Comparison of ENCODE assay signal across 14 cellular contexts in the genomic region with DNA sequence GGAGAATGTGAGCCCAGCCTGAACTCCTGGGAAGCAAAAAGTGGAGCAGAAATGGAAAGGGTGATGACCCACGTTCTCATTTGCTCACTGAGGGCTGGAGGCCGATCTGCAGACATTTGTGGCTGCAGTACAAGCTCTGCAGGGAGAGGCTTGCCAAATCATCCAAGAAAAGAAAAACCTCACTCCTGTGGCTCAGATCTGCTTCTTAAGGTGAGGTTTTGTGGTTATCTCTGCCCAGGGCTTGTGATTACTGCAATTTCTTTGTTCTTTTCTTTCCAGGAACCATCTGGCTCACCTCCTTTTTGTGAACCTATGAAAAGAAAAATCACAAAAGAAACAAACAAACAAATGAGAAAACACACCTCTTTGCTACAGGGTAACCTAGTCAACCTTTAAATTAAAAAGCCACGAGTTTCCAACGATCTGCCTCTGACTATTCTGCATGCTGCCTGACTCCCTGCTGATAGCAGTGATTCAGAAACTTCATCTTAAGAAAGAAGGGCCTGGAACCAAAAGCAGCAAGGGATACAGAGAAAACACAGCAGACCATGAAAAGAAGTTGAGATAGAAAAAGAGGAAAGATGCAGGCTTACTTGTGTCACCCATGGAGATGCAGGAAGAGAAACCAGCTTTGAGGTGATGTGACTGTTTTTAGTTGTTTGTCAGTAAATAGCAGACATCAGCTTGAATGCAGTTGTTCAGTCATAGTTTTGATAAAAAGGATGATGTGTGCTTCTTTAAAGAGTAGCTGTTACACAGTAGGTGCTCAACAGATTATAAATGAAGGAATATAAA.
DNase-seq lines count a peak whose midpoint lies in the region; ATAC-seq and TF ChIP-seq lines count a peak whose summit lies in the region.
"Had no signal": no experiment of that assay in that cellular context is flagged by ENCODE, and none has a peak within 500 bp of the region (broad histone marks: within the 10 kb centered on the region; RNA-seq: fewer than 3 reads in every experiment).

No MANE protein-coding gene starts in this region.

- H3K36me3 ChIP-seq in GM06990 (ENCODE audit: control insufficient read depth, insufficient read depth, low read length) (no peaks in the 10 kb centered on the region), HUES64 (ENCODE audit: insufficient read depth, low read length) (no peaks in the 10 kb centered on the region)
- H3K36me3 ChIP-seq: heart left ventricle, prostate gland, tibial nerve had no signal

- H3K4me1 ChIP-seq in HUES64 (ENCODE audit: insufficient read depth, low read length): peaks cover 15% of the 10 kb centered on the region; the same call in 1 of the 2 replicates
- H3K4me1 ChIP-seq: heart left ventricle, prostate gland, tibial nerve had no signal

- H3K4me3 ChIP-seq in GM06990 (replicated peaks; ENCODE audit: low read depth, low read length) (no peak overlapping the region), HUES64 (ENCODE audit: low read length) (no peak overlapping the region), choroid plexus epithelial cell (ENCODE audit: low read depth, low read length) (no peak overlapping the region)
- H3K4me3 ChIP-seq: heart left ventricle, prostate gland, tibial nerve had no signal

- DNase-seq in GM06990 (ENCODE audit: extremely low read depth, insufficient read length) (peak; percentile 33), choroid plexus epithelial cell (ENCODE audit: low read depth) (peak; percentile 2), HK-2 (ENCODE audit: unreplicated experiment) (no peak), NCI-H1694 (lab: John Stamatoyannopoulos, UW) (no peak)
- DNase-seq: cerebellar nuclear complex, heart left ventricle, Karpas-422, NCI-H2029 treated with DMSO at 0.1 percent for 48 hours had no signal

- H3K9me3 ChIP-seq in HUES64 (ENCODE audit: insufficient read depth, low read depth, low read length): no peaks in the 10 kb centered on the region
- H3K9me3 ChIP-seq: prostate gland had no signal

- H3K27me3 ChIP-seq in GM06990 (replicated peaks; ENCODE audit: control insufficient read depth, insufficient read depth, low read length): no peaks in the 10 kb centered on the region
- no peaks in the 10 kb centered on the region for H3K27me3 ChIP-seq in HUES64 (ENCODE audit: insufficient read depth, low read length)
- H3K27me3 ChIP-seq: heart left ventricle, tibial nerve had no signal

- WGBS in HUES64: 40% methylated on average over 4 of the region's 4 CpGs

- peak overlapping the region; percentile 15; the same call in 1 of the 2 replicates for H3K9ac ChIP-seq in HUES64 (ENCODE audit: low read depth, low read length)

- H3K27ac ChIP-seq in HUES64 (ENCODE audit: low read depth, low read length): peak overlapping the region; percentile 43; the same call in 1 of the 2 replicates
- H3K27ac ChIP-seq: heart left ventricle, prostate gland, tibial nerve had no signal

- peak; percentile 64 for ATAC-seq in GM19395 (IDR thresholded peaks at IDR 0.05; ENCODE audit: unreplicated experiment)
- ATAC-seq in GM19452 (IDR thresholded peaks at IDR 0.05; ENCODE audit: unreplicated experiment): no peak
- no peak for ATAC-seq in HG02973 (IDR thresholded peaks at IDR 0.05; ENCODE audit: unreplicated experiment)
- ATAC-seq: heart left ventricle had no signal

- TF ChIP-seq CTCF in GM06990 (IDR thresholded peaks at IDR 0.05; ENCODE audit: insufficient read depth, low read length, poor library complexity, severe bottlenecking) (no peak), choroid plexus epithelial cell (conservative IDR thresholded peaks at IDR 0.05; ENCODE audit: low read depth, low read length) (no peak)

Comparison
In these comparisons a context has a peak if more than half of its experiments do, and no peak if none do; other contexts are left out.
1. DNase-seq: peak in GM06990 (single experiment) and choroid plexus epithelial cell (single experiment); none in HK-2 (single experiment) and NCI-H1694 (single experiment).